16 cellular contexts compared by ENCODE assay signal in the genomic region with DNA sequence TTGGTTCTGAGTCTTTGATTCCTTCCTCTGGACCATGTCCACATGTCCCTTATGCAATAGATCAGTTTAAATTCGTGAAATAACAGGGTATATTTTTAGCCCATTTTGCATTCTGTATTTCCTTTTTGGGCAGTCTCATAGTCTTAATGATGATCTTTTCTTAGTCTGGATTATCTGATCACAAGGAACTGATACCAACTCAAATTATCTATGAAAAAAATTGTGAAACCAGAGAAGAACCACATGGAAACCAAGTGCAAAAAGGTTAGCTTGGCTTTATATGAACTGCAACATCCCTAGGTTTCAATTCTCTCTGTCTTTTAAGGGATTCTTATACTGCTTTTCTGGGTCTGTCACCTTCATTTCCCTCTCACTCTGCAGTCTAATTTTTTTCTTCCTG.
DNase-seq lines count a peak whose midpoint lies in the region; ATAC-seq and TF ChIP-seq lines count a peak whose summit lies in the region.
"Had no signal": no experiment of that assay in that cellular context is flagged by ENCODE, and none has a peak within 500 bp of the region (broad histone marks: within the 10 kb centered on the region; RNA-seq: fewer than 3 reads in every experiment).

No MANE protein-coding gene starts in this region.

- H2BK15ac ChIP-seq in mesendoderm (replicated peaks; ENCODE audit: low read depth): peak overlapping the region; percentile 6

- intact Hi-C loops in mucosa of descending colon (cut with DNase I, micrococcal nuclease): no loop called here

- no peak for DNase-seq in mesendoderm
- no peak for DNase-seq in stimulated activated naive CD8-positive, alpha-beta T cell treated with anti-CD3 and anti-CD28 coated beads, Interleukin-15, amount 100 ng/mL, for 72 hours
- no peak for DNase-seq in mucosa of descending colon
- DNase-seq in Ammon's horn (ENCODE audit: low spot score): no peak
- no peak for DNase-seq in occipital lobe (lab: John Stamatoyannopoulos, UW)
- DNase-seq: activated T-cell treated with anti-CD3 and anti-CD28 coated beads, Interleukin-2, amount 50 U/mL, for 72 hours; endodermal cell; glutamatergic neuron; NCI-H2081; NK-92 treated with Interleukin-12 subunit alpha and Interleukin-12 subunit beta, amount 100 ng/mL, for 24 hours; thyroid gland had no signal

- no peak overlapping the region for H2AK5ac ChIP-seq in mesendoderm (ENCODE audit: low read length)

- H3K79me2 ChIP-seq in mesendoderm (ENCODE audit: control insufficient read depth, insufficient read depth, low read length): no peaks in the 10 kb centered on the region

- H2BK5ac ChIP-seq in mesendoderm (ENCODE audit: low read length): no peak overlapping the region

- no peak overlapping the region for H4K8ac ChIP-seq in mesendoderm (ENCODE audit: low read depth, low read length)

- no peak overlapping the region for H3K27ac ChIP-seq in mesendoderm (ENCODE audit: low read depth, low read length)
- H3K27ac ChIP-seq: thyroid gland had no signal

- H3K18ac ChIP-seq in mesendoderm (ENCODE audit: low read length): no peak overlapping the region

- H3K27ac Mint-ChIP-seq in stimulated activated naive CD8-positive, alpha-beta T cell treated with anti-CD3 and anti-CD28 coated beads, Interleukin-15, amount 100 ng/mL, for 72 hours: no peak overlapping the region
- H3K27ac Mint-ChIP-seq: activated T-cell treated with anti-CD3 and anti-CD28 coated beads, Interleukin-2, amount 50 U/mL, for 72 hours; endodermal cell; nephron had no signal

- H3K27me3 ChIP-seq in mesendoderm (ENCODE audit: insufficient read depth, low read length, poor library complexity): no peaks in the 10 kb centered on the region
- H3K27me3 ChIP-seq: thyroid gland had no signal

- no peak overlapping the region for H3K9ac ChIP-seq in mesendoderm (ENCODE audit: low read length)

- no peak overlapping the region for H3K23ac ChIP-seq in mesendoderm (ENCODE audit: low read length)

- WGBS in mesendoderm (ENCODE audit: extremely low coverage, insufficient coverage, low lambda C conversion rate): no CpG with 5 or more reads among the region's 1 CpG

- no peaks in the 10 kb centered on the region for H3K79me1 ChIP-seq in mesendoderm (ENCODE audit: low read length)

- peak; percentile 39 for ATAC-seq in GM19043 (IDR thresholded peaks at IDR 0.05; ENCODE audit: low read depth, unreplicated experiment)
- ATAC-seq in HG02571 (IDR thresholded peaks at IDR 0.05; ENCODE audit: unreplicated experiment): peak; percentile 45
- ATAC-seq in HG03159 (IDR thresholded peaks at IDR 0.05; ENCODE audit: unreplicated experiment): peak; percentile 64
- ATAC-seq in stimulated activated naive CD8-positive, alpha-beta T cell treated with anti-CD3 and anti-CD28 coated beads, Interleukin-15, amount 100 ng/mL, for 72 hours: no peak
- ATAC-seq in mucosa of descending colon: no peak
- ATAC-seq: activated T-cell treated with anti-CD3 and anti-CD28 coated beads, Interleukin-2, amount 50 U/mL, for 72 hours had no signal

- peaks cover 1 to 14% of the 10 kb centered on the region in 2 donors for H3K9me3 Mint-ChIP-seq in stimulated activated naive CD8-positive, alpha-beta T cell treated with anti-CD3 and anti-CD28 coated beads, Interleukin-15, amount 100 ng/mL, for 72 hours

- H3K4ac ChIP-seq in mesendoderm (ENCODE audit: low read depth, low read length): no peak overlapping the region

- no peak overlapping the region for H3K4me2 ChIP-seq in mesendoderm (ENCODE audit: low read length)

- no peaks in the 10 kb centered on the region for H3K36me3 ChIP-seq in mesendoderm (ENCODE audit: control insufficient read depth, insufficient read depth, low read length)
- H3K36me3 ChIP-seq in mucosa of descending colon (ENCODE audit: low read depth): no peaks in the 10 kb centered on the region
- H3K36me3 ChIP-seq: HAP-1, thyroid gland had no signal

- H3K4me1 ChIP-seq in mesendoderm (ENCODE audit: control insufficient read depth, low read depth, low read length) (no peaks in the 10 kb centered on the region), mucosa of descending colon (ENCODE audit: low read depth) (no peaks in the 10 kb centered on the region)
- H3K4me1 ChIP-seq: HAP-1, thyroid gland had no signal

- H2BK120ac ChIP-seq in mesendoderm (ENCODE audit: low read depth, low read length): no peak overlapping the region

- H3K4me3 Mint-ChIP-seq in stimulated activated naive CD8-positive, alpha-beta T cell treated with anti-CD3 and anti-CD28 coated beads, Interleukin-15, amount 100 ng/mL, for 72 hours: no peak overlapping the region
- H3K4me3 Mint-ChIP-seq: activated T-cell treated with anti-CD3 and anti-CD28 coated beads, Interleukin-2, amount 50 U/mL, for 72 hours; endodermal cell; nephron had no signal

- no peak overlapping the region for H3K56ac ChIP-seq in mesendoderm (ENCODE audit: low read length)

- TF ChIP-seq CTCF in mucosa of descending colon (IDR thresholded peaks at IDR 0.05): no peak

- H3K4me3 ChIP-seq in mesendoderm (ENCODE audit: low read length) (no peak overlapping the region), mucosa of descending colon (no peak overlapping the region)
- H3K4me3 ChIP-seq: HAP-1, thyroid gland had no signal

- no peaks in the 10 kb centered on the region for H3K9me3 ChIP-seq in mucosa of descending colon
- H3K9me3 ChIP-seq: HAP-1, thyroid gland had no signal

- no peaks in the 10 kb centered on the region for H3K27me3 Mint-ChIP-seq in stimulated activated naive CD8-positive, alpha-beta T cell treated with anti-CD3 and anti-CD28 coated beads, Interleukin-15, amount 100 ng/mL, for 72 hours

- H4K5ac ChIP-seq in mesendoderm (ENCODE audit: low read length): no peak overlapping the region

- no peaks in the 10 kb centered on the region for H3K4me1 Mint-ChIP-seq in stimulated activated naive CD8-positive, alpha-beta T cell treated with anti-CD3 and anti-CD28 coated beads, Interleukin-15, amount 100 ng/mL, for 72 hours

Comparison
In these comparisons a context has a peak if more than half of its experiments do, and no peak if none do; other contexts are left out.
1. ATAC-seq: peak in GM19043 (single experiment), HG02571 (single experiment) and HG03159 (single experiment); none in stimulated activated naive CD8-positive, alpha-beta T cell treated with anti-CD3 and anti-CD28 coated beads, Interleukin-15, amount 100 ng/mL, for 72 hours (single experiment) and mucosa of descending colon (single experiment).